ENCODE assay signal across 2 cellular contexts in the genomic region with DNA sequence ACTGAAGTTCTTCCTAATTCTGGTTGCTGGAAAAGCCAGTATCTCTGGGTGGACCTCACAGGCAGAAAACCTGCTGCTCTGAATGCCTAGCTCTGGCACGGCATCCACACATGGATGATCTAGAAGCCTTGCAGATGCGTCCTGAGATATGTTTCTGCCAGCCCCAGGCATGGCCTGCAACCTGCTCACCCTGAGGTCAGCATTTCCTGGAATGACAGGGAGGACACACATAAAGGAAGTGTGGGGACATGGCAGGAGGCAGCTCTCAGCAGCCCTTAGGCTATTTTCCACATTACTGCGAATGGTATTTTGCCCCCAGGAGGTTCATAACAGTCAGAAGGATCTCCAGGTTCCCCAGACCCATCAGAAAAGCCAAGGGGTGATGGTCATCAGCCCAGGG.
A peak's percentile ranks its signal among the peaks of the same experiment; 100 is the strongest.
TF ChIP-seq lines count a peak whose summit lies in the region.

No MANE protein-coding gene starts in this region.

TF ChIP-seq in liver, 16 proteins besides CTCF, POLR2A, EP300 and RAD21:
- TF ChIP-seq RXRA (IDR thresholded peaks at IDR 0.05) (no peak), NR2F2 (IDR thresholded peaks at IDR 0.05) (peak; percentile 19)

TF ChIP-seq in HepG2, 621 proteins besides CTCF, POLR2A, EP300 and RAD21:
- TF ChIP-seq LRRFIP1 (CRISPR knock-in tag; conservative IDR thresholded peaks at IDR 0.05) = no peak
- no peak for TF ChIP-seq ZNF143 (CRISPR knock-in tag; IDR thresholded peaks at IDR 0.05)
- no peak for TF ChIP-seq HES4 (CRISPR knock-in tag; IDR thresholded peaks at IDR 0.05; ENCODE audit: borderline replicate concordance)
- no peak for TF ChIP-seq ZNF720 (CRISPR knock-in tag; IDR thresholded peaks at IDR 0.05)
- TF ChIP-seq ZFX (CRISPR knock-in tag; IDR thresholded peaks at IDR 0.05; ENCODE audit: low read depth) = no peak
- no peak for TF ChIP-seq ZNF687 (CRISPR knock-in tag; IDR thresholded peaks at IDR 0.05)
- TF ChIP-seq RFX3 (CRISPR knock-in tag; IDR thresholded peaks at IDR 0.05) = no peak
- no peak for TF ChIP-seq ZNF776 (CRISPR knock-in tag; IDR thresholded peaks at IDR 0.05)
- TF ChIP-seq, protein P1, sequence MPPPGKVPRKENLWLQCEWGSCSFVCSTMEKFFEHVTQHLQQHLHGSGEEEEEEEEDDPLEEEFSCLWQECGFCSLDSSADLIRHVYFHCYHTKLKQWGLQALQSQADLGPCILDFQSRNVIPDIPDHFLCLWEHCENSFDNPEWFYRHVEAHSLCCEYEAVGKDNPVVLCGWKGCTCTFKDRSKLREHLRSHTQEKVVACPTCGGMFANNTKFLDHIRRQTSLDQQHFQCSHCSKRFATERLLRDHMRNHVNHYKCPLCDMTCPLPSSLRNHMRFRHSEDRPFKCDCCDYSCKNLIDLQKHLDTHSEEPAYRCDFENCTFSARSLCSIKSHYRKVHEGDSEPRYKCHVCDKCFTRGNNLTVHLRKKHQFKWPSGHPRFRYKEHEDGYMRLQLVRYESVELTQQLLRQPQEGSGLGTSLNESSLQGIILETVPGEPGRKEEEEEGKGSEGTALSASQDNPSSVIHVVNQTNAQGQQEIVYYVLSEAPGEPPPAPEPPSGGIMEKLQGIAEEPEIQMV (CRISPR knock-in tag; IDR thresholded peaks at IDR 0.05; ENCODE audit: low read depth) = no peak
- no peak for TF ChIP-seq CBFB (CRISPR knock-in tag; IDR thresholded peaks at IDR 0.05)
- no peak for TF ChIP-seq ETV6 (CRISPR knock-in tag; conservative IDR thresholded peaks at IDR 0.05)
- no peak for TF ChIP-seq IRX3 (CRISPR knock-in tag; IDR thresholded peaks at IDR 0.05; ENCODE audit: borderline replicate concordance, low read depth)
- no peak for TF ChIP-seq KDM5B (CRISPR knock-in tag; IDR thresholded peaks at IDR 0.05; ENCODE audit: borderline replicate concordance)
- TF ChIP-seq ZBTB44 (CRISPR knock-in tag; IDR thresholded peaks at IDR 0.05) = no peak
- TF ChIP-seq CHCHD3 (CRISPR knock-in tag; IDR thresholded peaks at IDR 0.05) = no peak
